In the genomic region with DNA sequence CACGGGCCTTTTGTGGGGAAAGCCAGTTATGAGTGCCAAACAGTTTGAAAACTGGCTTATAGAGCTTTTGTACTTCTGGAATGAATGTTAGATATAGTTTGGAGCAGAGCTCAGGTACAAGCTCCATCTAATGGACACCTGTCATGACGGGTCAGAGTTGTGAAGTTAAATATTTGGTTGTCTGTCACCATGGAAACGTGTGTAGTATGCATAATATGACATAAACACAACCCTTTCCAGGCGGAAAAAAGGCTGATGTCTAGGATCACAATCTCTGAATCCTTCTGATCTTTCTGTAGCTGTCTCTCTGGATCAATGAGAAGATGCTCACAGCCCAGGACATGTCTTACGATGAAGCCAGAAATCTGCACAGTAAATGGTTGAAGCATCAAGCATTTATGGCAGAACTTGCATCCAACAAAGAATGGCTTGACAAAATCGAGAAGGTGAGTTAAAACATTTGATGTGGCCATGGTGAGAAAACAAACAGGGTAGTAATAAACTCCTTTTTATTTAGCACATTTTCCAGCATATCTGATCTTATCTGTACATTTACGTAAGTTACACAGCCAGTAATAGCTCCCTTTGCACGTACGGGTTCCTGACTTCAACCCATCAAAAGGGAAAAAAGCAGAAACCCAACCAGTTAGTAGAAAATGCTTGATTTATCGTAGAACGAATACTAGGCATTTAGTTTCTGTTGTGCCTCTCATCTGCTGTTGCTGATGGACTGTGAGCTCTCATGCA, we compare ENCODE assay signal across 15 cellular contexts.
DNase-seq lines count a peak whose midpoint lies in the region; ATAC-seq and TF ChIP-seq lines count a peak whose summit lies in the region.
"Had no signal": no experiment of that assay in that cellular context is flagged by ENCODE, and none has a peak within 500 bp of the region (broad histone marks: within the 10 kb centered on the region; RNA-seq: fewer than 3 reads in every experiment).

No MANE protein-coding gene starts in this region.

- H3K36me3 ChIP-seq in heart right ventricle (peaks cover 0 to 100% (median 69%) of the 10 kb centered on the region in 9 donors), mucosa of descending colon (ENCODE audit: low read depth) (peaks cover 29% of the 10 kb centered on the region), upper lobe of left lung (peaks cover 50 to 90% (median 67%) of the 10 kb centered on the region in 4 donors)

- peaks cover 92% of the 10 kb centered on the region for H3K36me3 Mint-ChIP-seq in activated T-helper 17 cell treated with anti-CD3 and anti-CD28 coated beads, Interleukin-2, amount 50 U/mL, for 72 hours (ENCODE audit: low read depth)

- no peaks in the 10 kb centered on the region for H3K27me3 Mint-ChIP-seq in activated T-helper 17 cell treated with anti-CD3 and anti-CD28 coated beads, Interleukin-2, amount 50 U/mL, for 72 hours
- H3K27me3 Mint-ChIP-seq: CD4-positive, alpha-beta T cell had no signal

- H3K9me3 ChIP-seq in heart right ventricle (no peaks in the 10 kb centered on the region), right cardiac atrium (ENCODE audit: control insufficient read depth, low read length) (no peaks in the 10 kb centered on the region), mucosa of descending colon (no peaks in the 10 kb centered on the region), upper lobe of left lung (no peaks in the 10 kb centered on the region)
- H3K9me3 ChIP-seq: neutrophil had no signal

- WGBS in heart right ventricle, 2 donors = 68 to 69% methylated on average over 11 of the region's 11 CpGs
- WGBS in right cardiac atrium = 76% methylated on average over 11 of the region's 11 CpGs
- WGBS in upper lobe of left lung, 2 donors = 79 to 80% methylated on average over 11 of the region's 11 CpGs

- H3K27ac Mint-ChIP-seq in activated T-helper 17 cell treated with anti-CD3 and anti-CD28 coated beads, Interleukin-2, amount 50 U/mL, for 72 hours = no peak overlapping the region

- no peak for ATAC-seq in heart right ventricle
- ATAC-seq in right cardiac atrium = no peak
- peak; percentile 19 for ATAC-seq in activated T-helper 17 cell treated with anti-CD3 and anti-CD28 coated beads, Interleukin-2, amount 50 U/mL, for 72 hours (replicated peaks)
- ATAC-seq in mucosa of descending colon = peak; percentile 47
- no peak for ATAC-seq in upper lobe of left lung (ENCODE audit: low FRiP score in 2 of 2)

- H3K4me1 Mint-ChIP-seq in activated T-helper 17 cell treated with anti-CD3 and anti-CD28 coated beads, Interleukin-2, amount 50 U/mL, for 72 hours = peaks cover 5% of the 10 kb centered on the region

- no peak overlapping the region for H3K4me3 Mint-ChIP-seq in activated T-helper 17 cell treated with anti-CD3 and anti-CD28 coated beads, Interleukin-2, amount 50 U/mL, for 72 hours
- H3K4me3 Mint-ChIP-seq: activated naive CD4-positive, alpha-beta T cell treated with anti-CD3 and anti-CD28 coated beads for 36 hours; CD4-positive, alpha-beta T cell; T-helper 2 cell treated with Interferon-gamma antibody and Interleukin-4, amounts not matched to agents 5 μg/mL and 100 μg/mL, for 36 hours had no signal

- H3K27ac ChIP-seq in heart right ventricle (peak overlapping the region in 7 of 10 donors; percentile 27 to 95 (median 83)), right cardiac atrium (ENCODE audit: low read length) (no peak overlapping the region), upper lobe of left lung (peak overlapping the region in 3 of 4 donors; percentile 10 to 87 (median 70))
- H3K27ac ChIP-seq: HL-60, neutrophil had no signal

- DNase-seq in heart right ventricle = no peak
- no peak for DNase-seq in right cardiac atrium
- no peak for DNase-seq in mucosa of descending colon
- DNase-seq in upper lobe of left lung = no peak
- no peak for DNase-seq in occipital lobe (lab: John Stamatoyannopoulos, UW)
- DNase-seq in cerebellar cortex (ENCODE audit: low spot score) = no peak
- no peak for DNase-seq in stimulated activated CD8-positive, alpha-beta memory T cell treated with anti-CD3 and anti-CD28 coated beads, Interleukin-4, amount 100 ng/mL, for 48 hours
- DNase-seq: activated CD4-positive, alpha-beta T cell treated with anti-CD3 and anti-CD28 coated beads, Interleukin-2, amount 50 U/mL, for 48 hours; activated naive CD4-positive, alpha-beta T cell treated with anti-CD3 and anti-CD28 coated beads for 36 hours; CD4-positive, alpha-beta T cell; NCI-H1105 treated with DMSO at 0.1 percent for 48 hours had no signal

- no peak for TF ChIP-seq POLR2A in upper lobe of left lung (IDR thresholded peaks at IDR 0.05)

- H3K4me1 ChIP-seq in heart right ventricle = peaks cover 7 to 55% (median 48%) of the 10 kb centered on the region in 9 donors
- peaks cover 13% of the 10 kb centered on the region for H3K4me1 ChIP-seq in right cardiac atrium (ENCODE audit: control insufficient read depth, insufficient read depth, low read length)
- no peaks in the 10 kb centered on the region for H3K4me1 ChIP-seq in mucosa of descending colon (ENCODE audit: low read depth)
- peaks cover 21 to 37% (median 29%) of the 10 kb centered on the region in 4 donors for H3K4me1 ChIP-seq in upper lobe of left lung

- H3K4me3 ChIP-seq in heart right ventricle = no peak overlapping the region
- no peak overlapping the region for H3K4me3 ChIP-seq in right cardiac atrium (ENCODE audit: low read length)
- H3K4me3 ChIP-seq in mucosa of descending colon = no peak overlapping the region
- H3K4me3 ChIP-seq in upper lobe of left lung = no peak overlapping the region

- intact Hi-C loops in heart right ventricle (cut with DNase I) = loop anchor here in 3 of 10 donors (5.0 to 10.0 kb wide), 3 partner anchors 118 to 138 kb away; no protein-coding TSS in a partner anchor
- intact Hi-C loops in right cardiac atrium (cut with DNase I) = loop anchor here in 1 of 4 donors (10.0 kb wide), 1 partner anchor 118 kb away; no protein-coding TSS in a partner anchor
- intact Hi-C loops in mucosa of descending colon (cut with DNase I, micrococcal nuclease) = no loop called here

- no peaks in the 10 kb centered on the region for H3K9me3 Mint-ChIP-seq in activated T-helper 17 cell treated with anti-CD3 and anti-CD28 coated beads, Interleukin-2, amount 50 U/mL, for 72 hours
- H3K9me3 Mint-ChIP-seq: activated naive CD4-positive, alpha-beta T cell treated with anti-CD3 and anti-CD28 coated beads for 36 hours; CD4-positive, alpha-beta T cell; T-helper 2 cell treated with Interferon-gamma antibody and Interleukin-4, amounts not matched to agents 5 μg/mL and 100 μg/mL, for 36 hours had no signal

- TF ChIP-seq CTCF in heart right ventricle (IDR thresholded peaks at IDR 0.05) (no peak), mucosa of descending colon (IDR thresholded peaks at IDR 0.05) (no peak), upper lobe of left lung (IDR thresholded peaks at IDR 0.05) (no peak)

- no peak for TF ChIP-seq EP300 in upper lobe of left lung (IDR thresholded peaks at IDR 0.05)

- H3K27me3 ChIP-seq in heart right ventricle = no peaks in the 10 kb centered on the region
- H3K27me3 ChIP-seq in right cardiac atrium (ENCODE audit: control insufficient read depth, insufficient read depth) = no peaks in the 10 kb centered on the region
- H3K27me3 ChIP-seq in upper lobe of left lung = no peaks in the 10 kb centered on the region
- H3K27me3 ChIP-seq: neutrophil had no signal

Comparison
In these comparisons a context has a peak if more than half of its experiments do, and no peak if none do; other contexts are left out.
1. ATAC-seq: peak in activated T-helper 17 cell treated with anti-CD3 and anti-CD28 coated beads, Interleukin-2, amount 50 U/mL, for 72 hours (single experiment) and mucosa of descending colon (single experiment); none in heart right ventricle (0 of 8), right cardiac atrium (0 of 2) and upper lobe of left lung (0 of 2).